In the genomic region with DNA sequence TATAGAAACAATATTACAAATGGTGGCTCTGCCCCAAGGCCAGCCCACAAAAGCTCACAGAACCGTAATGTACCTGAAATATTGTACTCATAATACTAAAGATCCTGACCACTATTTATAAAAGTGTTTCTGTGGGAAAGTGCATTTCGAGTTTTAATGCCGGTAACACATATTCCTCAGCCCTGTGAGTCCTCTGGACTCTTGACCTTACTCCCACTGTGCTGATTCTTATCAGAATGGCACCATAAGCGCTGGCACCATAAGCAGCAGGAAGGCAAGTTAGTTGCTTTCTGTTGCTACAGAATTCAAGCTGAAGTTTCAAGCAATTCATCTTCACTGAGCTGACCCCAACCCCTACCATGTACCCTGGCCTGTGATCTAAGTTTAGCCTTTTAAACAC, we compare ENCODE assay signal across 27 cellular contexts.
"Had no signal": no experiment of that assay in that cellular context is flagged by ENCODE, and none has a peak within 500 bp of the region (broad histone marks: within the 10 kb centered on the region; RNA-seq: fewer than 3 reads in every experiment).

No MANE protein-coding gene starts in this region.

- H3K4me3 ChIP-seq: ascending aorta, body of pancreas, breast epithelium, SJSA1 had no signal

- ATAC-seq: activated CD8-positive, alpha-beta T cell treated with anti-CD3 and anti-CD28 coated beads, Interleukin-2, amount 10 ng/mL, durations not matched to agents 7 days and 5 days; body of pancreas; Panc1 had no signal

- H3K9me2 ChIP-seq: SK-N-SH had no signal

- H3K36me3 Mint-ChIP-seq: activated naive CD4-positive, alpha-beta T cell treated with anti-CD3 and anti-CD28 coated beads, Interleukin-2, amount 50 U/mL, for 24 hours; activated naive CD8-positive, alpha-beta T cell treated with anti-CD3 and anti-CD28 coated beads, Interleukin-2, amount 10 ng/mL, durations not matched to agents 7 days and 5 days had no signal

- H3K9ac ChIP-seq: SK-N-SH had no signal

- DNase-seq: activated CD4-positive, alpha-beta T cell treated with anti-CD3 and anti-CD28 coated beads, Interleukin-2, amount 10 ng/mL, durations not matched to agents 7 days and 5 days; activated CD4-positive, alpha-beta T cell treated with anti-CD3 and anti-CD28 coated beads, Interleukin-2, amount 50 U/mL, for 48 hours; activated CD8-positive, alpha-beta T cell treated with anti-CD3 and anti-CD28 coated beads, Interleukin-2, amount 10 ng/mL, durations not matched to agents 7 days and 5 days; activated gamma-delta T cell; activated naive CD4-positive, alpha-beta T cell treated with Interleukin-2 at 50 U/mL for 16 hours; activated naive CD8-positive, alpha-beta T cell treated with anti-CD3 and anti-CD28 coated beads, Interleukin-2, amount 10 ng/mL, durations not matched to agents 7 days and 5 days; activated T-cell treated with anti-CD3 and anti-CD28 coated beads, Interleukin-2, amount 50 U/mL, for 24 hours; amygdala; body of pancreas; NCI-H1092 treated with DMSO at 0.1 percent for 48 hours; NCI-H187 treated with DMSO at 0.1 percent for 48 hours; NCI-H2081; NCI-H2171 treated with DMSO at 0.1 percent for 48 hours; NCI-H446 treated with DMSO at 0.1 percent for 48 hours; NCI-H524 treated with DMSO at 0.1 percent for 48 hours; RPMI8226; SHP77 treated with DMSO at 0.1 percent for 48 hours; SK-N-SH had no signal

- H3K27ac Mint-ChIP-seq: activated CD4-positive, alpha-beta T cell treated with anti-CD3 and anti-CD28 coated beads, Interleukin-2, amount 10 ng/mL, durations not matched to agents 7 days and 5 days; activated CD8-positive, alpha-beta T cell treated with anti-CD3 and anti-CD28 coated beads, Interleukin-2, amount 10 ng/mL, durations not matched to agents 7 days and 5 days; activated naive CD4-positive, alpha-beta T cell treated with anti-CD3 and anti-CD28 coated beads, Interleukin-2, amount 50 U/mL, for 24 hours; activated naive CD8-positive, alpha-beta T cell treated with anti-CD3 and anti-CD28 coated beads, Interleukin-2, amount 10 ng/mL, durations not matched to agents 7 days and 5 days; activated T-cell treated with anti-CD3 and anti-CD28 coated beads, Interleukin-2, amount 50 U/mL, for 24 hours; activated T-helper 2 cell treated with anti-CD3 and anti-CD28 coated beads, Interferon-gamma antibody, Interleukin-2, Interleukin-4, amounts not matched to agents 10 μg/mL and 5 μg/mL and 100 μg/mL, durations not matched to agents 14 hours and 24 hours and 36 hours; T-helper 1 cell treated with Interleukin-12 subunit alpha and Interleukin-12 subunit beta and Interleukin-4 antibody, amounts not matched to agents 30 μg/mL and 1 μg/mL, for 36 hours; T-helper 2 cell treated with Interferon-gamma antibody and Interleukin-4, amounts not matched to agents 5 μg/mL and 100 μg/mL, for 36 hours had no signal

- H3K9me3 Mint-ChIP-seq: activated CD4-positive, alpha-beta T cell treated with anti-CD3 and anti-CD28 coated beads, Interleukin-2, amount 10 ng/mL, durations not matched to agents 7 days and 5 days; activated naive CD4-positive, alpha-beta T cell treated with anti-CD3 and anti-CD28 coated beads, Interleukin-2, amount 50 U/mL, for 24 hours; activated naive CD8-positive, alpha-beta T cell treated with anti-CD3 and anti-CD28 coated beads, Interleukin-2, amount 10 ng/mL, durations not matched to agents 7 days and 5 days; activated T-cell treated with anti-CD3 and anti-CD28 coated beads, Interleukin-2, amount 50 U/mL, for 24 hours; activated T-helper 2 cell treated with anti-CD3 and anti-CD28 coated beads, Interferon-gamma antibody, Interleukin-2, Interleukin-4, amounts not matched to agents 10 μg/mL and 5 μg/mL and 100 μg/mL, durations not matched to agents 14 hours and 24 hours and 36 hours; T-helper 1 cell treated with Interleukin-12 subunit alpha and Interleukin-12 subunit beta and Interleukin-4 antibody, amounts not matched to agents 30 μg/mL and 1 μg/mL, for 36 hours; T-helper 2 cell treated with Interferon-gamma antibody and Interleukin-4, amounts not matched to agents 5 μg/mL and 100 μg/mL, for 36 hours had no signal

- H3K27me3 Mint-ChIP-seq: activated T-cell treated with anti-CD3 and anti-CD28 coated beads, Interleukin-2, amount 50 U/mL, for 24 hours had no signal

- H3K4me2 ChIP-seq: SK-N-SH had no signal

- H3K27ac ChIP-seq: ascending aorta, body of pancreas, breast epithelium, SJSA1 had no signal

- H3K9me3 ChIP-seq: ascending aorta, body of pancreas, breast epithelium, SJSA1, SK-N-SH had no signal

- FAIRE-seq: TTC549 had no signal

- H3K4me1 ChIP-seq: breast epithelium, SJSA1 had no signal

- H3K4me3 Mint-ChIP-seq: activated CD4-positive, alpha-beta T cell treated with anti-CD3 and anti-CD28 coated beads, Interleukin-2, amount 10 ng/mL, durations not matched to agents 7 days and 5 days; activated CD8-positive, alpha-beta T cell treated with anti-CD3 and anti-CD28 coated beads, Interleukin-2, amount 10 ng/mL, durations not matched to agents 7 days and 5 days; activated naive CD4-positive, alpha-beta T cell treated with anti-CD3 and anti-CD28 coated beads, Interleukin-2, amount 50 U/mL, for 24 hours; activated naive CD8-positive, alpha-beta T cell treated with anti-CD3 and anti-CD28 coated beads, Interleukin-2, amount 10 ng/mL, durations not matched to agents 7 days and 5 days; activated T-cell treated with anti-CD3 and anti-CD28 coated beads, Interleukin-2, amount 50 U/mL, for 24 hours; T-helper 1 cell treated with Interleukin-12 subunit alpha and Interleukin-12 subunit beta and Interleukin-4 antibody, amounts not matched to agents 30 μg/mL and 1 μg/mL, for 36 hours; T-helper 2 cell treated with Interferon-gamma antibody and Interleukin-4, amounts not matched to agents 5 μg/mL and 100 μg/mL, for 36 hours had no signal

- H3K36me3 ChIP-seq: ascending aorta, breast epithelium, SJSA1 had no signal

- H3K27me3 ChIP-seq: ascending aorta, body of pancreas, breast epithelium had no signal
